ENCODE assay signal across 8 cellular contexts in the genomic region with DNA sequence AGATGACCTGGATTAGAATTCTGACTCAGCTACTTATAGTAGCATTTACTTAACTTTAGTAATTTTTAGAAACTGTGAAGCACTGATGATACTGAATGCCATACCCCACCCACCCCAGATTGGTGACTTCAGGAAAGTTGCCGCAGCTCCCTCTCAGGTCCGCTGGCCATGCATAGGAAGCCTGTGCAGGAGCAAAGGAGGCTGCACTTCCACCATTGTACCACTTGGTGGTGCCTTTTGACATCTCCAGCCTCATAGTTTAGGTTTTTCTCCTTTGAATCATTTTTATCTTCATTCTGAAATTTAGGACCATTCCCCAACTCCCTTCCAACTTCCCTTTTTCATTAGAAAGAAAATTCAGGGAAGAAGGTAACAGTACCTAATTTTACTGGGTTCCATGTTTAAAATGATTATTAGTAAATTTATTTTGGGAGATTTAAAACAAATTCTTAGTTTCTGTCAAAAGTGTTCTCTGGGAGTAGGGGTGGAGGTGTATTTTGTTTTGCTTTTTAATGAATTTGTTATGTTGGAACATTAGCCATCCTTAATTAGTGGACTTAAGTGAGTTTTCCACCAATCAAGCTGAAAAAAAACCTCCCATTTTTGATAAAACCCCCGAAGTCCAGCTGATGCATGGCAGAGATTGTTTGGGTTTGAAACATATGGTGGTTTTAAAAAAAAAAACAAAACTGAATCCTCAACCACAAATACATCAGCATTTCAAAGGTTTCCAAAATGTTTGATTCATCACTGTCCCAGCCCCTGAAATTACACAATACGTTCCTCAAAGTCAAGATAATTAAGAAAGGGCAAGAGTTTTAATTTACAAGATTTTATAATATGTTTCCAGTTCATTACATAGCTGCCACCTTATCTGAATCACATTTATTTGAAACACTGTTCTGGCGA.
DNase-seq lines count a peak whose midpoint lies in the region; ATAC-seq and TF ChIP-seq lines count a peak whose summit lies in the region.

No MANE protein-coding gene starts in this region.

- DNase-seq in Kasumi-1 (lab: John Stamatoyannopoulos, UW): peak; percentile 56 to 67
- peak; percentile 8 for DNase-seq in SKM-1 (lab: John Stamatoyannopoulos, UW; ENCODE audit: unreplicated experiment)
- peak; percentile 82 for DNase-seq in astrocyte of the hippocampus (ENCODE audit: low read depth, low spot score)
- peak; percentile 79 for DNase-seq in iPS-NIHi7 (ENCODE audit: extremely low spot score)
- peak; percentile 10 to 16 for DNase-seq in stimulated activated CD4-positive, alpha-beta T cell treated with anti-CD3 and anti-CD28 coated beads, Interleukin-1b, Interleukin-23, amount 100 ng/mL, for 4 hours (ENCODE audit: low read depth in 2 of 2)
- DNase-seq in KG1 (lab: John Stamatoyannopoulos, UW): no peak

- ATAC-seq in GM21825 (IDR thresholded peaks at IDR 0.05; ENCODE audit: unreplicated experiment): peak; percentile 87

- TF ChIP-seq CTCF in GM12801 (IDR thresholded peaks at IDR 0.05; ENCODE audit: extremely low read depth, insufficient read length): peak; percentile 47
